8 cellular contexts compared by ENCODE assay signal in genomic region chr5:176238645-176239283, GRCh38. TPM values are rescaled to one million over a fixed set of nuclear protein-coding genes. Genes with fewer than 3 reads are reported as not detected.
DNase-seq lines count a peak whose midpoint lies in the region; ATAC-seq, FAIRE-seq and TF ChIP-seq lines count a peak whose summit lies in the region.
"Not testable (repeated sequence)": the region's sequence is repeated elsewhere in the genome, so short reads cannot be mapped to it uniquely, and the experiment has no call there.

No MANE protein-coding gene starts in this region.

- H3K4me3 Mint-ChIP-seq in CD8-positive, alpha-beta T cell; T-cell; effector memory CD8-positive, alpha-beta T cell: not testable (repeated sequence)

- not testable (repeated sequence) for H3K27me3 Mint-ChIP-seq in CD8-positive, alpha-beta T cell (ENCODE audit: low read depth); T-cell; effector memory CD8-positive, alpha-beta T cell

- H3K4me1 Mint-ChIP-seq in CD8-positive, alpha-beta T cell (ENCODE audit: low read depth); T-cell: not testable (repeated sequence)
- H3K4me1 Mint-ChIP-seq in effector memory CD8-positive, alpha-beta T cell (ENCODE audit: low read depth in 2 of 2): peaks cover 9 to 10% of the 10 kb centered on the region in 2 donors

- not testable (repeated sequence) for H3K36me3 Mint-ChIP-seq in CD8-positive, alpha-beta T cell; T-cell; effector memory CD8-positive, alpha-beta T cell (ENCODE audit: insufficient read depth)

- CTCF ChIA-PET in CD8-positive, alpha-beta T cell (lab: Charles Lee); T-cell (lab: Charles Lee): not testable (repeated sequence)

- not testable (repeated sequence) for FAIRE-seq in small intestine (lab: Jason Lieb, UNC)

- ATAC-seq in CD8-positive, alpha-beta T cell: peak; percentile 32
- ATAC-seq in GM19372 (IDR thresholded peaks at IDR 0.05; ENCODE audit: low read depth, unreplicated experiment) (peak; percentile 11), HG02610 (IDR thresholded peaks at IDR 0.05; ENCODE audit: unreplicated experiment) (peak; percentile 23), HG03354 (IDR thresholded peaks at IDR 0.05; ENCODE audit: poor library complexity, severe bottlenecking, unreplicated experiment) (peak; percentile 45), T-cell (replicated peaks in 1 of 4) (peak; percentile 28 to 69 (median 55))
- ATAC-seq in effector memory CD8-positive, alpha-beta T cell (replicated peaks): peak; percentile 31

- not testable (repeated sequence) for H3K4me3 ChIP-seq in CD8-positive, alpha-beta T cell (ENCODE audit: low read depth, low read length)
- H3K4me3 ChIP-seq in lower leg skin (ENCODE audit: low read depth, poor library complexity, severe bottlenecking) (peak overlapping the region; percentile 34), small intestine (ENCODE audit: low read depth in 1 of 2, low read length in 2 of 2) (peak overlapping the region; percentile 46 to 56)

- not testable (repeated sequence) for H3K36me3 ChIP-seq in CD8-positive, alpha-beta T cell (ENCODE audit: insufficient read depth, low read length); small intestine (ENCODE audit: control insufficient read depth in 2 of 2, insufficient read depth in 2 of 2, low read length in 2 of 2)

- not testable (repeated sequence) for TF ChIP-seq POLR2A in lower leg skin (IDR thresholded peaks at IDR 0.05)

- H3K9me3 ChIP-seq in CD8-positive, alpha-beta T cell (ENCODE audit: low read length); small intestine (ENCODE audit: control insufficient read depth, low read depth): not testable (repeated sequence)

- not testable (repeated sequence) for H3K27me3 ChIP-seq in CD8-positive, alpha-beta T cell (ENCODE audit: insufficient read depth, low read length); small intestine (ENCODE audit: control insufficient read depth in 2 of 2, insufficient read depth in 2 of 2, low read length in 2 of 2)

- DNase-seq in CD8-positive, alpha-beta T cell; T-cell; effector memory CD8-positive, alpha-beta T cell; lower leg skin (ENCODE audit: low spot score in 2 of 2); small intestine: not testable (repeated sequence)

- WGBS in lower leg skin, 2 donors: no CpG with 5 or more reads among the region's 59 CpGs
- WGBS in small intestine, 3 donors: 2% methylated on average over 8 of the region's 59 CpGs; no CpG with 5 or more reads in 2 of the 3 donors

- not testable (repeated sequence) for TF ChIP-seq CTCF in CD8-positive, alpha-beta T cell (IDR thresholded peaks at IDR 0.05); lower leg skin (IDR thresholded peaks at IDR 0.05)

- intact Hi-C loops in CD8-positive, alpha-beta T cell (cut with DNase I, micrococcal nuclease): loop anchor here in 1 of 2 experiments (5.0 kb wide), 1 partner anchor 119 kb away; no protein-coding TSS in a partner anchor
- intact Hi-C loops in lower leg skin (cut with DNase I; ENCODE audit: low total_unique reads): not testable (repeated sequence)

- not testable (repeated sequence) for H3K27ac Mint-ChIP-seq in CD8-positive, alpha-beta T cell; T-cell; effector memory CD8-positive, alpha-beta T cell

- H3K27ac ChIP-seq in CD8-positive, alpha-beta T cell (ENCODE audit: low read depth, low read length); small intestine (ENCODE audit: low read depth in 1 of 2, low read length in 1 of 2): not testable (repeated sequence)

- POLR2A ChIA-PET in CD8-positive, alpha-beta T cell (lab: Charles Lee); T-cell (lab: Charles Lee): not testable (repeated sequence)

- not testable (repeated sequence) for H3K4me1 ChIP-seq in CD8-positive, alpha-beta T cell (ENCODE audit: insufficient read depth, low read length); small intestine (ENCODE audit: control insufficient read depth in 2 of 2, insufficient read depth in 1 of 2, low read depth in 1 of 2, low read length in 1 of 2)

- not testable (repeated sequence) for H3K9me3 Mint-ChIP-seq in CD8-positive, alpha-beta T cell; T-cell; effector memory CD8-positive, alpha-beta T cell

RNA-seq across cellular contexts. Expression of gene SIMC1, which starts 0.5 kb away (rescaled TPM):
- total RNA-seq in CD8-positive, alpha-beta T cell: 10 to 100 TPM; 18.3 to 18.5 TPM
- 10 to 100 TPM; 19.2 to 25.4 (median 24.1) TPM for total RNA-seq in T-cell
- total RNA-seq in lower leg skin: 10 to 100 TPM in 2 of 4 donors, 1 to 10 TPM in 2; 7.5 to 14.9 (median 11.0) TPM
- polyA plus RNA-seq in small intestine: 10 to 100 TPM in 1 of 3 donors, 1 to 10 TPM in 2; 5.9 to 12.1 (median 9.5) TPM
